In the genomic region with DNA sequence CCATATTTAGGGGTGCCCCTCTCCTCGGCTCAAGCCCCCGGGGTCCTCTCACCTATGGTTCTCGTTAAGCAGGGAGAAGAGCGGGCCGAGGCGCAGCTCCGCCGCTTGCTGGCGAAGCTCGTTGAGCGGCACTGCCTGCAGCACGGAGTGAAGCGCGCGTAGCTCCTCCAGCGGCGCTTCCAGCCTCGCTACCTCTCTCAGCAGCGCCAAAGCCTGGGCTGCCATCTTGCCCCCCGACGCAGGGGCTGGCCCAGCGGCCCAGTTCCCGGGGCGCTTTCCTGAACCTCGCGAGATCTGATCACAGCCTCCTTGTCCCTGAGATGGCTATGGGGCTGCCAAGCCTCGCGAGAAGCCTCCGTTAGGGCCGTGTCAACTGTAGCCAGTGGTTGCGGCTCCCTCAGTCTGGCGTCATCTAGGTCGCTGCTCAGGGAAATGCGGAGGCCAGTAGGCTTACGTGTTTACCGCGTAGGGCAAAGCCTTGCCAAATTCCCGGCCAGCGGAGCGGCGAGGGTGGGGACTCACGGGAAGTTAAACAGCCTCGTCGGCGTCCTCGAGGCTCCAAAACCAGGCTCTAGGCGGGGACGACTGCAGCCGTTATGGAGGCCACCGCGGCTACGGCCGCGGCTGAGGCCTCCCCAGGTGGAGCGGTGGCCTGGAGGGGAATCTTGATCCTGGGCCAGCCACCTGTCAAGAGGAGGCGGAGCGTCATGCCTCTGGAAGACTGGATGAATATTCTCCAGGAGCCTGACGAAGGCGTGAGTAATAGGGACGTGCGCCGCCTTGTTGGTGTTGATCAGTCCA, we compare ENCODE assay signal across 8 cellular contexts. TPM values are rescaled to one million over a fixed set of nuclear protein-coding genes. Genes with fewer than 3 reads are reported as not detected.
DNase-seq lines count a peak whose midpoint lies in the region; ATAC-seq and TF ChIP-seq lines count a peak whose summit lies in the region.

A gene (minus strand): TSS at position 238 of the 801 bp plus-strand sequence. CDS start 13 bp downstream, at position 225.

- DNase-seq in GM03348 (ENCODE audit: low spot score) (peak; percentile 98), HFFc6 (peak; percentile 100), NB4 (ENCODE audit: low read depth) (peak; percentile 99), SKM-1 (lab: John Stamatoyannopoulos, UW; ENCODE audit: unreplicated experiment) (peak; percentile 97), glutamatergic neuron (peak; percentile 98), osteocyte (ENCODE audit: extremely low spot score, unreplicated experiment) (peak; percentile 98), thoracic aorta (ENCODE audit: low spot score) (peak; percentile 98)
- DNase-seq in activated naive CD8-positive, alpha-beta T cell treated with anti-CD3 and anti-CD28 coated beads for 36 hours = peak; percentile 96

- peaks cover 10 to 36% of the 10 kb centered on the region in 2 donors for H3K4me1 ChIP-seq in thoracic aorta (ENCODE audit: control insufficient read depth in 1 of 2, low read depth in 2 of 2)

- H3K4me3 Mint-ChIP-seq in HFFc6 (peak within 1 kb of the TSS; percentile 99), glutamatergic neuron (ENCODE audit: unreplicated experiment) (peak within 1 kb of the TSS; percentile 97), osteocyte (ENCODE audit: unreplicated experiment) (peak within 1 kb of the TSS; percentile 87)
- H3K4me3 Mint-ChIP-seq in activated naive CD8-positive, alpha-beta T cell treated with anti-CD3 and anti-CD28 coated beads for 36 hours = peak within 1 kb of the TSS; percentile 93

- H3K9me3 ChIP-seq in thoracic aorta = no peaks in the 10 kb centered on the region

- peak; percentile 94 for TF ChIP-seq POLR2A in NB4 (IDR thresholded peaks at IDR 0.05; ENCODE audit: extremely low read depth, insufficient read length)

- H3K36me3 Mint-ChIP-seq in HFFc6 (ENCODE audit: low read depth) (peaks cover 26% of the 10 kb centered on the region), glutamatergic neuron (ENCODE audit: unreplicated experiment) (no peaks in the 10 kb centered on the region), osteocyte (ENCODE audit: unreplicated experiment) (peaks cover 15% of the 10 kb centered on the region)
- peaks cover 50% of the 10 kb centered on the region for H3K36me3 Mint-ChIP-seq in activated naive CD8-positive, alpha-beta T cell treated with anti-CD3 and anti-CD28 coated beads for 36 hours

- peak within 1 kb of the TSS; percentile 97 for H3K27ac Mint-ChIP-seq in HFFc6
- peak within 1 kb of the TSS; percentile 94 for H3K27ac Mint-ChIP-seq in activated naive CD8-positive, alpha-beta T cell treated with anti-CD3 and anti-CD28 coated beads for 36 hours
- H3K27ac Mint-ChIP-seq in glutamatergic neuron (ENCODE audit: unreplicated experiment) = peak within 1 kb of the TSS; percentile 97
- H3K27ac Mint-ChIP-seq in osteocyte (ENCODE audit: unreplicated experiment) = peak within 1 kb of the TSS; percentile 95

- H3K4me1 Mint-ChIP-seq in HFFc6 (ENCODE audit: low read depth) (peaks cover 52% of the 10 kb centered on the region), glutamatergic neuron (ENCODE audit: low read depth, unreplicated experiment) (peaks cover 10% of the 10 kb centered on the region), osteocyte (ENCODE audit: unreplicated experiment) (peaks cover 35% of the 10 kb centered on the region)
- peaks cover 69% of the 10 kb centered on the region for H3K4me1 Mint-ChIP-seq in activated naive CD8-positive, alpha-beta T cell treated with anti-CD3 and anti-CD28 coated beads for 36 hours

- H3K27ac ChIP-seq in thoracic aorta = peak within 1 kb of the TSS; percentile 94 to 95

- H3K36me3 ChIP-seq in thoracic aorta = no peaks in the 10 kb centered on the region

- H3K27me3 ChIP-seq in thoracic aorta (replicated peaks; ENCODE audit: insufficient read depth) = no peaks in the 10 kb centered on the region

- no peaks in the 10 kb centered on the region; the same call in 1 of the 2 replicates for H3K27me3 Mint-ChIP-seq in HFFc6 (ENCODE audit: insufficient read depth)
- no peaks in the 10 kb centered on the region for H3K27me3 Mint-ChIP-seq in activated naive CD8-positive, alpha-beta T cell treated with anti-CD3 and anti-CD28 coated beads for 36 hours
- peaks cover 10% of the 10 kb centered on the region for H3K27me3 Mint-ChIP-seq in glutamatergic neuron (ENCODE audit: unreplicated experiment)
- H3K27me3 Mint-ChIP-seq in osteocyte (ENCODE audit: unreplicated experiment) = no peaks in the 10 kb centered on the region

- H3K9me3 Mint-ChIP-seq in HFFc6 (no peaks in the 10 kb centered on the region; the same call in 1 of the 2 replicates), glutamatergic neuron (ENCODE audit: unreplicated experiment) (no peaks in the 10 kb centered on the region), osteocyte (ENCODE audit: unreplicated experiment) (no peaks in the 10 kb centered on the region)
- H3K9me3 Mint-ChIP-seq in activated naive CD8-positive, alpha-beta T cell treated with anti-CD3 and anti-CD28 coated beads for 36 hours = peaks cover 5% of the 10 kb centered on the region

- peak; percentile 98 for ATAC-seq in thoracic aorta (ENCODE audit: insufficient number of reproducible peaks, low FRiP score, low read depth)

- H3K4me3 ChIP-seq in NB4 (ENCODE audit: low read depth, low read length) = peak within 1 kb of the TSS; percentile 95
- H3K4me3 ChIP-seq in thoracic aorta = peak within 1 kb of the TSS; percentile 98

- TF ChIP-seq CTCF in HFFc6 (IDR thresholded peaks at IDR 0.05) (no peak), NB4 (IDR thresholded peaks at IDR 0.05; ENCODE audit: low read depth, low read length) (no peak), glutamatergic neuron (IDR thresholded peaks at IDR 0.05; ENCODE audit: partially characterized antibody, unreplicated experiment) (no peak), osteocyte (IDR thresholded peaks at IDR 0.05) (no peak), thoracic aorta (IDR thresholded peaks at IDR 0.05) (no peak)

RNA-seq across cellular contexts. Expression of the gene that starts here (rescaled TPM):
- 10 to 100 TPM; 56.9 to 63.2 (median 60.1) TPM for total RNA-seq in HFFc6 (2021; fragmentation: NEBNext Ultra II Directional; extraction: Animal tissue kit (Norgen Biotek cat#: 25700))
- 10 to 100 TPM; 69.0 to 69.3 TPM for total RNA-seq in activated naive CD8-positive, alpha-beta T cell treated with anti-CD3 and anti-CD28 coated beads for 36 hours
- 48.5 TPM for total RNA-seq in glutamatergic neuron (ENCODE audit: unreplicated experiment)
- 53.3 and 69.5 TPM in 2 replicates for total RNA-seq in osteocyte
- total RNA-seq in thoracic aorta = 10 to 100 TPM; 19.4 to 55.7 TPM

Comparison
In these comparisons a context has a peak if more than half of its experiments do, and no peak if none do; other contexts are left out.
1. Peak in every context shown above with its lines: DNase-seq, ATAC-seq, H3K4me3 ChIP-seq and H3K27ac ChIP-seq.